9 cellular contexts compared by ENCODE assay signal in genomic region chr21:21232320-21232719, GRCh38.
A peak's percentile ranks its signal among the peaks of the same experiment; 100 is the strongest.
DNase-seq lines count a peak whose midpoint lies in the region; ATAC-seq, FAIRE-seq and TF ChIP-seq lines count a peak whose summit lies in the region.
"Had no signal": no experiment of that assay in that cellular context is flagged by ENCODE, and none has a peak within 500 bp of the region (broad histone marks: within the 10 kb centered on the region; RNA-seq: fewer than 3 reads in every experiment).

No MANE protein-coding gene starts in this region.

- ATAC-seq in HG03565 (IDR thresholded peaks at IDR 0.05; ENCODE audit: unreplicated experiment) (no peak), GM21619 (IDR thresholded peaks at IDR 0.05; ENCODE audit: unreplicated experiment) (no peak), HG03520 (IDR thresholded peaks at IDR 0.05; ENCODE audit: unreplicated experiment) (no peak)
- no peak for ATAC-seq in CD4-positive, alpha-beta T cell (ENCODE audit: poor library complexity)

- H3K27me3 Mint-ChIP-seq in astrocyte (ENCODE audit: low read depth, unreplicated experiment), result no peaks in the 10 kb centered on the region
- H3K27me3 Mint-ChIP-seq in CD4-positive, alpha-beta T cell, result no peaks in the 10 kb centered on the region
- H3K27me3 Mint-ChIP-seq: activated B cell treated with CpG ODN at 0.5 μM for 24 hours had no signal

- no peaks in the 10 kb centered on the region for H3K36me3 ChIP-seq in astrocyte (ENCODE audit: insufficient read depth, low read length)

- H3K27ac ChIP-seq in astrocyte (ENCODE audit: low read depth, low read length), result no peak overlapping the region
- no peak overlapping the region for H3K27ac ChIP-seq in CD4-positive, alpha-beta T cell (ENCODE audit: low read depth, low read length)

- POLR2A ChIA-PET in CD4-positive, alpha-beta T cell (lab: Charles Lee), result no interaction called here

- H3K9me3 Mint-ChIP-seq in astrocyte (ENCODE audit: unreplicated experiment), result no peaks in the 10 kb centered on the region
- no peaks in the 10 kb centered on the region for H3K9me3 Mint-ChIP-seq in CD4-positive, alpha-beta T cell
- H3K9me3 Mint-ChIP-seq: activated B cell treated with CpG ODN at 0.5 μM for 24 hours had no signal

- H3K4me1 Mint-ChIP-seq in astrocyte (ENCODE audit: low read depth, unreplicated experiment), result peaks cover 5% of the 10 kb centered on the region
- H3K4me1 Mint-ChIP-seq in CD4-positive, alpha-beta T cell (ENCODE audit: low read depth), result no peaks in the 10 kb centered on the region
- H3K4me1 Mint-ChIP-seq: activated B cell treated with CpG ODN at 0.5 μM for 24 hours had no signal

- no peaks in the 10 kb centered on the region for H3K9me3 ChIP-seq in astrocyte (ENCODE audit: insufficient read depth, low read depth, low read length)
- no peaks in the 10 kb centered on the region for H3K9me3 ChIP-seq in CD4-positive, alpha-beta T cell (ENCODE audit: control insufficient read depth, low read length)

- no peaks in the 10 kb centered on the region for H3K27me3 ChIP-seq in astrocyte (ENCODE audit: insufficient read depth, low read length)
- no peaks in the 10 kb centered on the region for H3K27me3 ChIP-seq in CD4-positive, alpha-beta T cell (ENCODE audit: control insufficient read depth, insufficient read depth, low read length)

- H3K4me1 ChIP-seq in astrocyte (ENCODE audit: insufficient read depth, low read length), result no peaks in the 10 kb centered on the region

- H3K79me2 ChIP-seq in astrocyte (ENCODE audit: insufficient read depth, low read length), result no peaks in the 10 kb centered on the region

- H2AFZ ChIP-seq in astrocyte (ENCODE audit: low read depth, low read length), result no peak overlapping the region

- H3K4me3 ChIP-seq in astrocyte (ENCODE audit: insufficient read depth, low read depth, low read length), result no peak overlapping the region

- no peak overlapping the region for H3K4me2 ChIP-seq in astrocyte (ENCODE audit: low read length)

- CTCF ChIA-PET in CD4-positive, alpha-beta T cell (lab: Charles Lee), result no interaction called here

- no peak overlapping the region for H3K9ac ChIP-seq in astrocyte (ENCODE audit: low read length)

- H3K27ac Mint-ChIP-seq in astrocyte (ENCODE audit: unreplicated experiment), result no peak overlapping the region
- no peak overlapping the region for H3K27ac Mint-ChIP-seq in CD4-positive, alpha-beta T cell
- H3K27ac Mint-ChIP-seq: activated B cell treated with CpG ODN at 0.5 μM for 24 hours had no signal

- peak; percentile 60 for TF ChIP-seq CTCF in astrocyte (IDR thresholded peaks at IDR 0.05; ENCODE audit: insufficient read depth, low read depth, low read length)
- TF ChIP-seq CTCF in CD4-positive, alpha-beta T cell (IDR thresholded peaks at IDR 0.05), result no peak

- no peaks in the 10 kb centered on the region for H3K36me3 Mint-ChIP-seq in astrocyte (ENCODE audit: low read depth, unreplicated experiment)
- no peaks in the 10 kb centered on the region for H3K36me3 Mint-ChIP-seq in CD4-positive, alpha-beta T cell (ENCODE audit: low read depth)

- intact Hi-C loops in CD4-positive, alpha-beta T cell (cut with DNase I, micrococcal nuclease), result no loop called here

- no peaks in the 10 kb centered on the region for H4K20me1 ChIP-seq in astrocyte (ENCODE audit: insufficient read depth, low read length)

- no peak for FAIRE-seq in astrocyte (lab: Jason Lieb, UNC)

- DNase-seq in Daoy (ENCODE audit: low read depth) (peak; percentile 8), NCI-H1092 (lab: John Stamatoyannopoulos, UW) (peak; percentile 1), astrocyte (ENCODE audit: low read depth) (no peak), medulla oblongata (ENCODE audit: extremely low spot score) (peak; percentile 75)
- DNase-seq in CD4-positive, alpha-beta T cell, result no peak
- DNase-seq: activated B cell treated with CpG ODN at 0.5 μM for 24 hours had no signal

- no peak overlapping the region for H3K4me3 Mint-ChIP-seq in astrocyte (ENCODE audit: unreplicated experiment)
- H3K4me3 Mint-ChIP-seq in CD4-positive, alpha-beta T cell, result no peak overlapping the region
- H3K4me3 Mint-ChIP-seq: activated B cell treated with CpG ODN at 0.5 μM for 24 hours had no signal

Comparison
In these comparisons a context has a peak if more than half of its experiments do, and no peak if none do; other contexts are left out.
1. DNase-seq: peak in Daoy (single experiment), NCI-H1092 (single experiment) and medulla oblongata (single experiment); none in astrocyte (single experiment) and CD4-positive, alpha-beta T cell (0 of 10).